Comparison of ENCODE assay signal across 8 cellular contexts in the genomic region with DNA sequence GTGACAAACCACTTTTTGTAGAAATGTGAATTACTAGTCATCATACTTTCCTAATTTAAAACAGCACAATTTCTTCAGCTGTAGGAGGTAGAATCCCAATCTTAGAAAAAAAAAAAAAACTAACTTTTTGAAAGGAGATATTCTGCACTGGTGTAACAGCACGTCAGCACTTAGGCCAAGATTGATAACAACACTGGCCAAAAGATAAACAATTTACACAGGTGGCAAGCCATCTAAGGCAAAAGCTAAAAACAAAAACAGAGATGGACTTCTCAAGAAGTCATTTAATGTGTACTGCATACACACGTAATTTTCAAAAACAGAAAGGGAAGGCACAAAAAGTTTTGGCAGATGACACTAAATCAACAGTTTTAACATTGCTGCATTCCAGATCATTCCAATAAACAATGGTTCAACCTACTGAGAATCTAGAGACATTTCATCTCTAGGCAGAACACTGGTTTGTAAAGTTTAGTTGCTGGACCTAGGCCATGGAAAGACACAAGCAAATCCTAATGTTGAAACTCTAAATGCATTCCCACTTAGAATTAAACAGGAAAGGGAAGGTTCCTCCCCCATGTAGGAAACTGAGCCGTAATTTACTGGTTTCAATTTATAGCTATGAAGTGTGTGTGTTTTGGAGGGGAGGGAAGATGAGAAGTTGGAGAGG. TPM values are rescaled to one million over a fixed set of nuclear protein-coding genes. Genes with fewer than 3 reads are reported as not detected.
DNase-seq lines count a peak whose midpoint lies in the region; ATAC-seq and TF ChIP-seq lines count a peak whose summit lies in the region.

No MANE protein-coding gene starts in this region.

- peak overlapping the region in 12 of 21 experiments; percentile 81 to 96 (median 90) for H3K27ac ChIP-seq in skin epidermis

- peaks cover 9% of the 10 kb centered on the region for H3K36me3 Mint-ChIP-seq in T-helper 2 cell treated with Interferon-gamma antibody and Interleukin-4, amounts not matched to agents 5 μg/mL and 100 μg/mL, for 36 hours (ENCODE audit: low read depth)

- POLR2A ChIA-PET in HEK293T (lab: Yijun Ruan, JAX), result no interaction called here

- peak overlapping the region; percentile 94 for H3K4me3 Mint-ChIP-seq in T-helper 2 cell treated with Interferon-gamma antibody and Interleukin-4, amounts not matched to agents 5 μg/mL and 100 μg/mL, for 36 hours

- peaks cover 58% of the 10 kb centered on the region for H3K4me1 Mint-ChIP-seq in T-helper 2 cell treated with Interferon-gamma antibody and Interleukin-4, amounts not matched to agents 5 μg/mL and 100 μg/mL, for 36 hours (ENCODE audit: low read depth)

- CTCF ChIA-PET in HEK293T (lab: Yijun Ruan, JAX), result interaction anchor here (0.6 to 1.5 kb wide), 5 partner anchors 9 to 1285 kb away, joined by 3 to 4 read pairs (median 4); no protein-coding TSS in a partner anchor

- no peak for TF ChIP-seq CTCF in foreskin fibroblast (IDR thresholded peaks at IDR 0.05; ENCODE audit: low read depth, low read length)

- H3K27ac Mint-ChIP-seq in T-helper 2 cell treated with Interferon-gamma antibody and Interleukin-4, amounts not matched to agents 5 μg/mL and 100 μg/mL, for 36 hours, result peak overlapping the region; percentile 92

- H3K27me3 Mint-ChIP-seq in T-helper 2 cell treated with Interferon-gamma antibody and Interleukin-4, amounts not matched to agents 5 μg/mL and 100 μg/mL, for 36 hours (ENCODE audit: low read depth), result peaks cover 8% of the 10 kb centered on the region

- H3K4me3 ChIP-seq in foreskin fibroblast (ENCODE audit: low read depth in 1 of 2, low read length in 2 of 2) (peak overlapping the region; percentile 74 to 77), skin epidermis (peak overlapping the region; percentile 70 to 96 (median 86))

- DNase-seq in HEK293T (ENCODE audit: extremely low spot score), result no peak
- no peak for DNase-seq in T-helper 2 cell treated with Interferon-gamma antibody and Interleukin-4, amounts not matched to agents 5 μg/mL and 100 μg/mL, for 36 hours (ENCODE audit: low spot score)
- DNase-seq in foreskin fibroblast, result peak in 1 of 2 donors; percentile 27

- ATAC-seq in GM21529 (IDR thresholded peaks at IDR 0.05; ENCODE audit: unreplicated experiment) (no peak), esophagus mucosa (no peak), GM18868 (IDR thresholded peaks at IDR 0.05; ENCODE audit: unreplicated experiment) (no peak), GM21367 (IDR thresholded peaks at IDR 0.05; ENCODE audit: unreplicated experiment) (no peak)

- H3K9me3 Mint-ChIP-seq in T-helper 2 cell treated with Interferon-gamma antibody and Interleukin-4, amounts not matched to agents 5 μg/mL and 100 μg/mL, for 36 hours, result no peaks in the 10 kb centered on the region

TF ChIP-seq in HEK293T, 16 proteins besides CTCF, POLR2A, EP300 and RAD21:
- TF ChIP-seq FOXM1 (IDR thresholded peaks at IDR 0.05; ENCODE audit: borderline replicate concordance), result no peak
- no peak for TF ChIP-seq HDGF (IDR thresholded peaks at IDR 0.05; ENCODE audit: borderline replicate concordance)
- TF ChIP-seq FOXA1 (IDR thresholded peaks at IDR 0.05), result no peak
- no peak for TF ChIP-seq FOXK2 (IDR thresholded peaks at IDR 0.05)
- TF ChIP-seq ELF4 (IDR thresholded peaks at IDR 0.05), result no peak
- no peak for TF ChIP-seq LEF1 (IDR thresholded peaks at IDR 0.05; ENCODE audit: borderline replicate concordance)
- TF ChIP-seq, protein P1, sequence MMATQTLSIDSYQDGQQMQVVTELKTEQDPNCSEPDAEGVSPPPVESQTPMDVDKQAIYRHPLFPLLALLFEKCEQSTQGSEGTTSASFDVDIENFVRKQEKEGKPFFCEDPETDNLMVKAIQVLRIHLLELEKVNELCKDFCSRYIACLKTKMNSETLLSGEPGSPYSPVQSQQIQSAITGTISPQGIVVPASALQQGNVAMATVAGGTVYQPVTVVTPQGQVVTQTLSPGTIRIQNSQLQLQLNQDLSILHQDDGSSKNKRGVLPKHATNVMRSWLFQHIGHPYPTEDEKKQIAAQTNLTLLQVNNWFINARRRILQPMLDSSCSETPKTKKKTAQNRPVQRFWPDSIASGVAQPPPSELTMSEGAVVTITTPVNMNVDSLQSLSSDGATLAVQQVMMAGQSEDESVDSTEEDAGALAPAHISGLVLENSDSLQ (IDR thresholded peaks at IDR 0.05), result 0 out of 2 replicates have a peak, but pooled peaks have one; percentile 5
- TF ChIP-seq CTBP1 (IDR thresholded peaks at IDR 0.05; ENCODE audit: borderline replicate concordance), result no peak
- TF ChIP-seq ZNF384 (IDR thresholded peaks at IDR 0.05), result 0 out of 2 replicates have a peak, but pooled peaks have one; percentile 25
- TF ChIP-seq ARNT (IDR thresholded peaks at IDR 0.05), result no peak
- TF ChIP-seq SP1 (IDR thresholded peaks at IDR 0.05), result no peak
TF ChIP-seq in HEK293T: peak in this region for 2.

RNA-seq across cellular contexts. Expression of gene GCLC, which starts 1.4 kb away (rescaled TPM):
- total RNA-seq in esophagus mucosa, result 24.5 TPM
